ENCODE assay signal across 1 cellular context in the genomic region with DNA sequence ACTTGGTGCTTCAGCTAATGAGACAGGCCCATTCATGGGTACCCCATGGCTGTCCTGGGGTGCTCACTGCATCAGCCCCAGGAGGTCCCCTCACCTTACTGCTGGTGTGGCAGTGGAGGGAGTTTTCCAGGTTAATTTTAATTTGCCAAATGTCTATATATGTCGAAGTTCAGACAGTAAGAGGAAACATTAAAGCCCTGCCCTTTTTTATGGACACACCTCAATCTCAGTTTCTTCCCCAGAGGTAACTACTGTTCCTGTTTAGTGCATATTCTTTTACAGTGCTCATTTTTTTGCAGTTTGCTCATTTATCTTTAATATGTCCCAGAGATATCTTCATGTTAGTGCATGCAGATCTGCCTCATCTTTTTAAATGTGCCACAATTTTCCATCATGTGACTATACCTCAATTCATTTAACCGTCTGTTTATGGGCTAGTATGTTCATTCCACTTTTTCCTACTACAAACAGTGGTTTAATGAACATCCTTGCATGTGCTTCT.
TF ChIP-seq lines count a peak whose summit lies in the region.

No MANE protein-coding gene starts in this region.

TF ChIP-seq in K562, 482 proteins besides CTCF, POLR2A, EP300 and RAD21:
- TF ChIP-seq NEUROD1 (IDR thresholded peaks at IDR 0.05; ENCODE audit: borderline replicate concordance, low read depth, low read length, partially characterized antibody) (no peak), TFE3 (CRISPR knock-in tag; IDR thresholded peaks at IDR 0.05) (peak; percentile 23; the same call in 1 of the 2 replicates)
TF ChIP-seq in K562: peak in this region for 1.
